In genomic region chr11:90639687-90640086, GRCh38 we compare ENCODE assay signal across 1 cellular context.
TF ChIP-seq lines count a peak whose summit lies in the region.

No MANE protein-coding gene starts in this region.

TF ChIP-seq in WTC11, 78 proteins besides CTCF, POLR2A, EP300 and RAD21 (continued from another document):
- no peak for TF ChIP-seq PRDM15 (CRISPR knock-in tag; IDR thresholded peaks at IDR 0.05)
- no peak for TF ChIP-seq ELF4 (CRISPR knock-in tag; IDR thresholded peaks at IDR 0.05; ENCODE audit: low read depth)
- TF ChIP-seq EMX1 (CRISPR knock-in tag; IDR thresholded peaks at IDR 0.05): no peak
- no peak for TF ChIP-seq CDX4 (CRISPR knock-in tag; IDR thresholded peaks at IDR 0.05; ENCODE audit: borderline replicate concordance)
